In the genomic region with DNA sequence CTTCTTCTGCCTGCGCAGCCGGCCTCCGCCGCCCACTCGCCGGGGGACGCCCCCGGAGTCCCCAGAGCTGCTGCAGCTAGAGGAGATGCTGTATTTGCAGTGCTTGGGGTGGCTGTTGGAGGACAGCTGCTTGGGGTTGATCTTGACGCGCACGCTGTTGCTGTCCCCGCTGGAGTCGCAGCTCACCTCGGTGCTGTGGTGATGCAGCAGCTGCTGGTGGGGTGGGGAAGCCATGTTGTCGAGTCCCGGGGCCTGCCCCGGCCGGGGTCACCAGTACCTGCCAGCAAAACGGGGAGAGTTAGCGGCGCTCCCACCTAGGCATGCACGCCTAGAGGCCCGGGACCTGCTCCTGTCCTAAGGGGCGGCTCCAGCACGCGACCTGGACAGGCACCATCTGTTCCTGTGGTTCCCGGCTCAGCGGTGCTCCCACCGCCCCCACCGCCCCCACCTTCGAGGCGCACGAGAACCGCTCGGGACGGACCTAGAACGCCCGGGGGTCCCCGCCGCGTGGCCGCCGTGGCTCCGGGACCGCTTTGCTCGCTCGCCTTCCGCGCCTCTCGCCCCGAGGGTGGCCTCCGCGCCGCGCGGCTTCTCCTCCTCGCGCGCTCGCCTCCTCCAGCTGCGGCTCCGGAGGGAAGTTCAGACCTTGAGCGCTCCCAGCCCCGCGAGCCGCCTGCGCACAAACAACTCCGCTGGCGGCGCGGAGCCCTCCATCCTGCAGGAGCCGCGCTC, we compare ENCODE assay signal across 8 cellular contexts. TPM values are rescaled to one million over a fixed set of nuclear protein-coding genes. Genes with fewer than 3 reads are reported as not detected.
DNase-seq lines count a peak whose midpoint lies in the region; ATAC-seq and TF ChIP-seq lines count a peak whose summit lies in the region.

No MANE protein-coding gene starts in this region.

- H3K9me3 ChIP-seq in tibial nerve = no peaks in the 10 kb centered on the region

- no peak overlapping the region for H3K27ac Mint-ChIP-seq in activated T-cell treated with anti-CD3 and anti-CD28 coated beads, Interleukin-2, amount 50 U/mL, for 72 hours
- H3K27ac Mint-ChIP-seq in nephron = no peak overlapping the region

- 0 to 3% methylated on average over 1 to 23 of the region's 73 CpGs for WGBS in tibial nerve, 2 donors

- TF ChIP-seq CTCF in fibroblast of mammary gland (conservative IDR thresholded peaks at IDR 0.05; ENCODE audit: control insufficient read depth, insufficient read depth, low read depth, low read length) (no peak), nephron (IDR thresholded peaks at IDR 0.05; ENCODE audit: unreplicated experiment in 3 of 3) (no peak), tibial nerve (IDR thresholded peaks at IDR 0.05) (no peak)

- H3K4me1 Mint-ChIP-seq in activated T-cell treated with anti-CD3 and anti-CD28 coated beads, Interleukin-2, amount 50 U/mL, for 72 hours (ENCODE audit: low read depth) = peaks cover 43% of the 10 kb centered on the region
- peaks cover 43% of the 10 kb centered on the region for H3K4me1 Mint-ChIP-seq in nephron

- H3K27me3 ChIP-seq in tibial nerve = no peaks in the 10 kb centered on the region

- no peaks in the 10 kb centered on the region for H3K27me3 Mint-ChIP-seq in activated T-cell treated with anti-CD3 and anti-CD28 coated beads, Interleukin-2, amount 50 U/mL, for 72 hours (ENCODE audit: low read depth)
- no peaks in the 10 kb centered on the region for H3K27me3 Mint-ChIP-seq in nephron (ENCODE audit: low read depth)

- H3K4me3 ChIP-seq in fibroblast of mammary gland (ENCODE audit: control insufficient read depth, low read depth, low read length) (peak overlapping the region; percentile 52), tibial nerve (peak overlapping the region; percentile 51 to 89 (median 82))

- H3K4me3 Mint-ChIP-seq in activated T-cell treated with anti-CD3 and anti-CD28 coated beads, Interleukin-2, amount 50 U/mL, for 72 hours = peak overlapping the region; percentile 83 to 93
- H3K4me3 Mint-ChIP-seq in nephron = peak overlapping the region; percentile 75 to 82 (median 78)

- peak; percentile 76 for DNase-seq in ELR (ENCODE audit: low read depth)
- peak; percentile 7 for DNase-seq in NCI-H748 treated with DMSO at 0.1 percent for 48 hours (lab: John Stamatoyannopoulos, UW)
- DNase-seq in activated T-cell treated with anti-CD3 and anti-CD28 coated beads, Interleukin-2, amount 50 U/mL, for 72 hours = peak; percentile 52 to 60
- peak; percentile 60 for DNase-seq in fibroblast of mammary gland (ENCODE audit: low read depth)
- DNase-seq in tibial nerve (ENCODE audit: low spot score in 2 of 2) = no peak
- no peak for DNase-seq in cortex of kidney (lab: John Stamatoyannopoulos, UW)

- no peak for TF ChIP-seq EP300 in tibial nerve (IDR thresholded peaks at IDR 0.05)

- peak; percentile 30 for ATAC-seq in HG02759 (IDR thresholded peaks at IDR 0.05; ENCODE audit: unreplicated experiment)
- peak; percentile 51 to 53 for ATAC-seq in activated T-cell treated with anti-CD3 and anti-CD28 coated beads, Interleukin-2, amount 50 U/mL, for 72 hours (replicated peaks in 1 of 2)

- peaks cover 0 to 10% (median 0%) of the 10 kb centered on the region in 3 donors for H3K36me3 ChIP-seq in tibial nerve

- H3K36me3 Mint-ChIP-seq in activated T-cell treated with anti-CD3 and anti-CD28 coated beads, Interleukin-2, amount 50 U/mL, for 72 hours (ENCODE audit: insufficient read depth in 2 of 2) = peaks cover 2 to 12% of the 10 kb centered on the region in 2 donors
- peaks cover 6% of the 10 kb centered on the region for H3K36me3 Mint-ChIP-seq in nephron (ENCODE audit: low read depth)

- TF ChIP-seq POLR2A in tibial nerve (IDR thresholded peaks at IDR 0.05) = no peak

- H3K4me1 ChIP-seq in tibial nerve = peaks cover 0 to 60% (median 37%) of the 10 kb centered on the region in 4 donors

- no peaks in the 10 kb centered on the region for H3K9me3 Mint-ChIP-seq in activated T-cell treated with anti-CD3 and anti-CD28 coated beads, Interleukin-2, amount 50 U/mL, for 72 hours
- H3K9me3 Mint-ChIP-seq in nephron = no peaks in the 10 kb centered on the region

- peak overlapping the region; percentile 41 to 87 (median 60) for H3K27ac ChIP-seq in tibial nerve

RNA-seq across cellular contexts. Expression of gene ADCY9, which starts 0.9 kb away (rescaled TPM):
- total RNA-seq in activated T-cell treated with anti-CD3 and anti-CD28 coated beads, Interleukin-2, amount 50 U/mL, for 72 hours = 10 to 100 TPM; 18.6 to 18.7 TPM
- total RNA-seq in tibial nerve = 10 to 100 TPM; 19.0 to 32.7 (median 29.6) TPM

Comparison
In these comparisons a context has a peak if more than half of its experiments do, and no peak if none do; other contexts are left out.
1. DNase-seq: peak in ELR (single experiment), NCI-H748 treated with DMSO at 0.1 percent for 48 hours (single experiment), activated T-cell treated with anti-CD3 and anti-CD28 coated beads, Interleukin-2, amount 50 U/mL, for 72 hours (2 of 2) and fibroblast of mammary gland (single experiment); none in tibial nerve (0 of 2) and cortex of kidney (single experiment).